Comparison of ENCODE assay signal across 8 cellular contexts in genomic region chr17:16363749-16364536, GRCh38. TPM values are rescaled to one million over a fixed set of nuclear protein-coding genes. Genes with fewer than 3 reads are reported as not detected.
DNase-seq lines count a peak whose midpoint lies in the region; ATAC-seq, FAIRE-seq and TF ChIP-seq lines count a peak whose summit lies in the region.

No MANE protein-coding gene starts in this region.

- no peak overlapping the region for H3K4me3 ChIP-seq in astrocyte (ENCODE audit: insufficient read depth, low read depth, low read length)

- no peak overlapping the region for H2BK15ac ChIP-seq in H9 (ENCODE audit: low read depth, low read length)

- no peak overlapping the region for H4K91ac ChIP-seq in H9 (ENCODE audit: insufficient read length, low read depth, low read length)

- H3K27me3 Mint-ChIP-seq in H9 (ENCODE audit: low read depth): peaks cover 1% of the 10 kb centered on the region
- H3K27me3 Mint-ChIP-seq in astrocyte (ENCODE audit: low read depth, unreplicated experiment): no peaks in the 10 kb centered on the region

- H3K79me1 ChIP-seq in H9 (ENCODE audit: insufficient read depth, low read depth, low read length, poor library complexity, severe bottlenecking): no peaks in the 10 kb centered on the region

- H2BK20ac ChIP-seq in H9 (ENCODE audit: low read depth, low read length, poor library complexity, severe bottlenecking): no peak overlapping the region

- H3K36me3 Mint-ChIP-seq in H9 (ENCODE audit: insufficient read depth in 1 of 3, low read depth in 3 of 3) (no peaks in the 10 kb centered on the region), astrocyte (ENCODE audit: low read depth, unreplicated experiment) (no peaks in the 10 kb centered on the region)

- H3K4me1 Mint-ChIP-seq in H9 (peaks cover 0 to 5% of the 10 kb centered on the region in 2 experiments; a peak in 2 of 4 replicates), astrocyte (ENCODE audit: low read depth, unreplicated experiment) (no peaks in the 10 kb centered on the region)

- no peaks in the 10 kb centered on the region for H3K36me3 ChIP-seq in astrocyte (ENCODE audit: insufficient read depth, low read length)

- no peaks in the 10 kb centered on the region for H3K79me2 ChIP-seq in H9 (ENCODE audit: insufficient read depth, low read length)
- no peaks in the 10 kb centered on the region for H3K79me2 ChIP-seq in astrocyte (ENCODE audit: insufficient read depth, low read length)

- no CpG with 5 or more reads among the region's 6 CpGs for whole genome bisulfite sequencing in H9 (ENCODE audit: extremely low coverage, insufficient read length, low lambda C conversion rate)

- no peak overlapping the region for H2BK120ac ChIP-seq in H9 (ENCODE audit: low read depth, low read length, poor library complexity, severe bottlenecking)

- H3K23ac ChIP-seq in H9 (ENCODE audit: insufficient read length, low read depth, low read length): no peak overlapping the region

- no peaks in the 10 kb centered on the region for H3K23me2 ChIP-seq in H9 (ENCODE audit: insufficient read length, low read depth, low read length, poor library complexity, severe bottlenecking)

- no peak overlapping the region for H2AFZ ChIP-seq in H9 (ENCODE audit: low read length)
- no peak overlapping the region for H2AFZ ChIP-seq in astrocyte (ENCODE audit: low read depth, low read length)

- no peak overlapping the region for H2AK5ac ChIP-seq in H9 (ENCODE audit: insufficient read length, low read length)

- no peak overlapping the region for H3K27ac Mint-ChIP-seq in H9
- no peak overlapping the region for H3K27ac Mint-ChIP-seq in astrocyte (ENCODE audit: unreplicated experiment)

- H2BK5ac ChIP-seq in H9 (ENCODE audit: insufficient read length, low read length): no peak overlapping the region

- TF ChIP-seq CTCF in H9 (conservative IDR thresholded peaks at IDR 0.05) (peak; percentile 93), astrocyte (IDR thresholded peaks at IDR 0.05; ENCODE audit: insufficient read depth, low read depth, low read length) (peak; percentile 99)

- no peak overlapping the region for H3K9ac ChIP-seq in H9 (ENCODE audit: extremely low read depth, insufficient read length, low read length)
- H3K9ac ChIP-seq in astrocyte (ENCODE audit: low read length): no peak overlapping the region

- H3K56ac ChIP-seq in H9 (ENCODE audit: insufficient read length, low read depth, low read length): no peak overlapping the region

- H4K20me1 ChIP-seq in H9 (ENCODE audit: control insufficient read depth, insufficient read depth, insufficient read length): no peaks in the 10 kb centered on the region
- H4K20me1 ChIP-seq in astrocyte (ENCODE audit: insufficient read depth, low read length): no peaks in the 10 kb centered on the region

- H3K27ac ChIP-seq in H9 (ENCODE audit: insufficient read length, low read depth, low read length): no peak overlapping the region
- no peak overlapping the region for H3K27ac ChIP-seq in astrocyte (ENCODE audit: low read depth, low read length)

- peak overlapping the region in 1 of 2 experiments; percentile 9; a peak in 1 of 5 replicates for H3K4me3 Mint-ChIP-seq in H9
- no peak overlapping the region for H3K4me3 Mint-ChIP-seq in astrocyte (ENCODE audit: unreplicated experiment)

- no peak overlapping the region for H4K8ac ChIP-seq in H9 (replicated peaks; ENCODE audit: insufficient read length, low read depth, low read length)

- no peak overlapping the region for H3K18ac ChIP-seq in H9 (ENCODE audit: insufficient read length, low read depth, low read length)

- no peak for FAIRE-seq in astrocyte (lab: Jason Lieb, UNC)

- H3K4ac ChIP-seq in H9 (ENCODE audit: low read depth, low read length): no peak overlapping the region

- no peak overlapping the region for H3K4me2 ChIP-seq in H9 (ENCODE audit: insufficient read depth, insufficient read length, low read length)
- H3K4me2 ChIP-seq in astrocyte (ENCODE audit: low read length): no peak overlapping the region

- no peak overlapping the region for H3K14ac ChIP-seq in H9 (ENCODE audit: insufficient read depth, low read length)

- H2BK12ac ChIP-seq in H9 (ENCODE audit: insufficient read length, low read depth, low read length): no peak overlapping the region

- H3K4me1 ChIP-seq in H9 (ENCODE audit: insufficient read depth, low read length) (no peaks in the 10 kb centered on the region), astrocyte (ENCODE audit: insufficient read depth, low read length) (no peaks in the 10 kb centered on the region)

- no peaks in the 10 kb centered on the region for H3K9me3 Mint-ChIP-seq in H9
- H3K9me3 Mint-ChIP-seq in astrocyte (ENCODE audit: unreplicated experiment): no peaks in the 10 kb centered on the region

- H3K9me3 ChIP-seq in H9 (ENCODE audit: control insufficient read depth, low read depth, low read length) (no peaks in the 10 kb centered on the region), astrocyte (ENCODE audit: insufficient read depth, low read depth, low read length) (no peaks in the 10 kb centered on the region)

- no peak overlapping the region for H3T11ph ChIP-seq in H9 (ENCODE audit: low read length)

- DNase-seq in DMS153 treated with DMSO at 0.1 percent for 48 hours (lab: John Stamatoyannopoulos, UW; ENCODE audit: unreplicated experiment): peak; percentile 19
- DNase-seq in H9: peak; percentile 87
- DNase-seq in NCI-H1436 (lab: John Stamatoyannopoulos, UW): peak; percentile 75
- peak; percentile 63 for DNase-seq in T-helper 9 cell
- DNase-seq in astrocyte (ENCODE audit: low read depth): peak; percentile 25
- peak in 42 of 51 donors; percentile 11 to 84 (median 56) for DNase-seq in hypothalamus (lab: John Stamatoyannopoulos, UW)
- peak; percentile 45 to 76 for DNase-seq in stimulated activated CD4-positive, alpha-beta T cell treated with anti-CD3 and anti-CD28 coated beads, Interleukin-12 subunit alpha, Interleukin-12 subunit beta, amount 100 ng/mL, for 24 hours (ENCODE audit: low read depth in 2 of 2)

- no peaks in the 10 kb centered on the region for H3K27me3 ChIP-seq in H9 (ENCODE audit: insufficient read depth, low read length)
- no peaks in the 10 kb centered on the region for H3K27me3 ChIP-seq in astrocyte (ENCODE audit: insufficient read depth, low read length)

- no peak for ATAC-seq in HG02840 (IDR thresholded peaks at IDR 0.05; ENCODE audit: low FRiP score, unreplicated experiment)

- no peak overlapping the region for H4K5ac ChIP-seq in H9 (ENCODE audit: insufficient read length, low read depth, low read length)

RNA-seq across cellular contexts. Expression of gene CENPV, which starts 10.7 kb away (rescaled TPM):
- total RNA-seq in H9 (2021): 196 and 200 TPM in 2 replicates
- total RNA-seq in astrocyte: 25.1 and 38.8 TPM in 2 replicates

RNA-seq across cellular contexts. Expression of gene UBB, which starts 16.9 kb away (rescaled TPM):
- total RNA-seq in H9 (2021) (1,609 and 1,663 TPM in 2 replicates), astrocyte (1,755 and 1,783 TPM in 2 replicates)

RNA-seq across cellular contexts. Expression of gene TRPV2, which starts 51.4 kb away (rescaled TPM):
- total RNA-seq in H9 (2021) (1.0 and 1.1 TPM in 2 replicates), astrocyte (0.50 and 0.86 TPM in 2 replicates)

Comparison
In these comparisons a context has a peak if more than half of its experiments do, and no peak if none do; other contexts are left out.
1. DNase-seq: peak in every context shown above with its lines; median percentile 87 in H9; 75 in NCI-H1436; 63 in T-helper 9 cell; 60 in stimulated activated CD4-positive, alpha-beta T cell treated with anti-CD3 and anti-CD28 coated beads, Interleukin-12 subunit alpha, Interleukin-12 subunit beta, amount 100 ng/mL, for 24 hours; 56 in hypothalamus; 25 in astrocyte; 19 in DMS153 treated with DMSO at 0.1 percent for 48 hours.